In genomic region chr11:128552783-128553661, GRCh38 we compare ENCODE assay signal across 8 cellular contexts. TPM values are rescaled to one million over a fixed set of nuclear protein-coding genes. Genes with fewer than 3 reads are reported as not detected.
DNase-seq lines count a peak whose midpoint lies in the region; ATAC-seq and TF ChIP-seq lines count a peak whose summit lies in the region.

No MANE protein-coding gene starts in this region.

- H3K9me3 ChIP-seq in CD4-positive, alpha-beta T cell (ENCODE audit: control insufficient read depth, low read length) = no peaks in the 10 kb centered on the region
- H3K9me3 ChIP-seq in right atrium auricular region (no peaks in the 10 kb centered on the region), upper lobe of right lung (no peaks in the 10 kb centered on the region)

- no peaks in the 10 kb centered on the region for H3K9me3 Mint-ChIP-seq in CD4-positive, alpha-beta T cell
- H3K9me3 Mint-ChIP-seq in activated T-cell treated with anti-CD3 and anti-CD28 coated beads, Interleukin-2, amount 50 U/mL, for 72 hours = no peaks in the 10 kb centered on the region

- peaks cover 62% of the 10 kb centered on the region for H3K4me1 Mint-ChIP-seq in CD4-positive, alpha-beta T cell (ENCODE audit: low read depth)
- H3K4me1 Mint-ChIP-seq in activated T-cell treated with anti-CD3 and anti-CD28 coated beads, Interleukin-2, amount 50 U/mL, for 72 hours (ENCODE audit: low read depth) = peaks cover 62% of the 10 kb centered on the region

- peak overlapping the region; percentile 94 for H3K27ac Mint-ChIP-seq in CD4-positive, alpha-beta T cell
- H3K27ac Mint-ChIP-seq in activated T-cell treated with anti-CD3 and anti-CD28 coated beads, Interleukin-2, amount 50 U/mL, for 72 hours = peak overlapping the region; percentile 94

- peak overlapping the region; percentile 5 for H3K27ac ChIP-seq in CD4-positive, alpha-beta T cell (ENCODE audit: low read depth, low read length)
- peak overlapping the region; percentile 2 to 25 for H3K27ac ChIP-seq in right atrium auricular region
- no peak overlapping the region for H3K27ac ChIP-seq in upper lobe of right lung

- POLR2A ChIA-PET in CD4-positive, alpha-beta T cell (lab: Charles Lee) = interaction anchor here (0.7 to 2.6 kb wide), 10 partner anchors 9 to 85 kb away, joined by 3 to 23 read pairs (median 4); no protein-coding TSS in a partner anchor

- no peaks in the 10 kb centered on the region for H3K27me3 ChIP-seq in CD4-positive, alpha-beta T cell (ENCODE audit: control insufficient read depth, insufficient read depth, low read length)
- H3K27me3 ChIP-seq in right atrium auricular region (no peaks in the 10 kb centered on the region), upper lobe of right lung (no peaks in the 10 kb centered on the region)

- no peaks in the 10 kb centered on the region for H3K27me3 Mint-ChIP-seq in CD4-positive, alpha-beta T cell
- H3K27me3 Mint-ChIP-seq in activated T-cell treated with anti-CD3 and anti-CD28 coated beads, Interleukin-2, amount 50 U/mL, for 72 hours (ENCODE audit: low read depth) = no peaks in the 10 kb centered on the region

- CTCF ChIA-PET in CD4-positive, alpha-beta T cell (lab: Charles Lee) = interaction anchor here (1.7 to 1.8 kb wide), 2 partner anchors 16 to 395 kb away, joined by 4 to 7 read pairs; no protein-coding TSS in a partner anchor

- intact Hi-C loops in CD4-positive, alpha-beta T cell (cut with DNase I, micrococcal nuclease) = no loop called here
- intact Hi-C loops in upper lobe of right lung (cut with DNase I) = loop anchor here (5.0 kb wide), 1 partner anchor 36 kb away; no protein-coding TSS in a partner anchor

- peak; percentile 20 for ATAC-seq in CD4-positive, alpha-beta T cell (ENCODE audit: poor library complexity)
- ATAC-seq in GM19324 (IDR thresholded peaks at IDR 0.05; ENCODE audit: low FRiP score, unreplicated experiment) = peak; percentile 60
- ATAC-seq in HG03342 (IDR thresholded peaks at IDR 0.05; ENCODE audit: unreplicated experiment) = peak; percentile 60
- ATAC-seq in activated T-cell treated with anti-CD3 and anti-CD28 coated beads, Interleukin-2, amount 50 U/mL, for 72 hours (replicated peaks in 1 of 2) = peak; percentile 33 to 50
- peak; percentile 52 for ATAC-seq in upper lobe of right lung

- peak overlapping the region; percentile 54 for H3K4me3 Mint-ChIP-seq in CD4-positive, alpha-beta T cell
- peak overlapping the region; percentile 82 to 91 for H3K4me3 Mint-ChIP-seq in activated T-cell treated with anti-CD3 and anti-CD28 coated beads, Interleukin-2, amount 50 U/mL, for 72 hours

- H3K4me1 ChIP-seq in right atrium auricular region (peaks cover 0 to 42% of the 10 kb centered on the region in 2 donors), upper lobe of right lung (peaks cover 39% of the 10 kb centered on the region)

- H3K4me3 ChIP-seq in right atrium auricular region (no peak overlapping the region), upper lobe of right lung (no peak overlapping the region)

- no peak for TF ChIP-seq CTCF in CD4-positive, alpha-beta T cell (IDR thresholded peaks at IDR 0.05)
- TF ChIP-seq CTCF in right atrium auricular region (IDR thresholded peaks at IDR 0.05) = no peak
- TF ChIP-seq CTCF in upper lobe of right lung (IDR thresholded peaks at IDR 0.05) = no peak

- DNase-seq in CD4-positive, alpha-beta T cell = no peak
- peak; percentile 51 to 57 for DNase-seq in activated T-cell treated with anti-CD3 and anti-CD28 coated beads, Interleukin-2, amount 50 U/mL, for 72 hours
- DNase-seq in right atrium auricular region (ENCODE audit: low spot score) = no peak
- no peak for DNase-seq in upper lobe of right lung
- DNase-seq in SHP77 treated with DMSO at 0.1 percent for 48 hours (lab: John Stamatoyannopoulos, UW) = no peak
- no peak for DNase-seq in ecto neural progenitor cell (ENCODE audit: low spot score)

- no peaks in the 10 kb centered on the region for H3K36me3 Mint-ChIP-seq in CD4-positive, alpha-beta T cell (ENCODE audit: low read depth)
- H3K36me3 Mint-ChIP-seq in activated T-cell treated with anti-CD3 and anti-CD28 coated beads, Interleukin-2, amount 50 U/mL, for 72 hours (ENCODE audit: insufficient read depth in 2 of 2) = no peaks in the 10 kb centered on the region

- H3K36me3 ChIP-seq in right atrium auricular region (no peaks in the 10 kb centered on the region), upper lobe of right lung (no peaks in the 10 kb centered on the region)

RNA-seq across cellular contexts. Expression of gene ETS1, which starts 34.3 kb away (rescaled TPM):
- total RNA-seq in CD4-positive, alpha-beta T cell = 100 to 1,000 TPM; 579 to 590 TPM
- total RNA-seq in activated T-cell treated with anti-CD3 and anti-CD28 coated beads, Interleukin-2, amount 50 U/mL, for 72 hours = 100 to 1,000 TPM; 713 to 736 TPM
- 10 to 100 TPM; 37.9 to 46.6 TPM for total RNA-seq in right atrium auricular region
- total RNA-seq in upper lobe of right lung = 121 TPM

Comparison
In these comparisons a context has a peak if more than half of its experiments do, and no peak if none do; other contexts are left out.
1. DNase-seq: peak in activated T-cell treated with anti-CD3 and anti-CD28 coated beads, Interleukin-2, amount 50 U/mL, for 72 hours (2 of 2); none in CD4-positive, alpha-beta T cell (0 of 10), right atrium auricular region (single experiment), upper lobe of right lung (single experiment), SHP77 treated with DMSO at 0.1 percent for 48 hours (single experiment) and ecto neural progenitor cell (single experiment).
2. Peak in every context shown above with its lines, with median percentiles within 50 percentile points of each other: ATAC-seq.